In the genomic region with DNA sequence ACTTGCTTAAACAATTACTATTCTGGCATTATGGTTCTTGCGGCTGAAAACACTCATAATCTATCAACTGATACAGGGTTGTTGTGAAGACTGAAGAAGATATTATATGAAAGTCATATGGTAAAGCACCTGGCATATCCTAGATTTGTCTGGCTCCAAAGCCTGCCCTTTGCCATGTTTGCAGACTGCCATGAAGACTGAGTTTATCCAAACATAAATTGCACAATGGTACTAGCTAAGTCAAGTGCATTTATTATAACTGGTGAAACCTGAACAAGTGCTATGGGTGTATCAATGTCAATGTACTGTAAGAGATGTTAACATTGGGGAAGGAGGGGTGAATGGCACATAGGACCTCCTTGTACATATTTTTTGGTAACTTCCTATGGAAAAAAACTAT, we compare ENCODE assay signal across 1 cellular context.
A peak's percentile ranks its signal among the peaks of the same experiment; 100 is the strongest.
TF ChIP-seq lines count a peak whose summit lies in the region.

No MANE protein-coding gene starts in this region.

TF ChIP-seq in IMR-90, 13 proteins besides CTCF, POLR2A, EP300 and RAD21:
- TF ChIP-seq CHD1 (IDR thresholded peaks at IDR 0.05; ENCODE audit: low read depth, low read length): no peak
- TF ChIP-seq CEBPB (IDR thresholded peaks at IDR 0.05; ENCODE audit: low read depth, low read length): peak; percentile 63
